ENCODE assay signal across 22 cellular contexts in genomic region chr10:123143825-123144168, GRCh38. TPM values are rescaled to one million over a fixed set of nuclear protein-coding genes. Genes with fewer than 3 reads are reported as not detected.
DNase-seq lines count a peak whose midpoint lies in the region; ATAC-seq, FAIRE-seq and TF ChIP-seq lines count a peak whose summit lies in the region.
"Had no signal": no experiment of that assay in that cellular context is flagged by ENCODE, and none has a peak within 500 bp of the region (broad histone marks: within the 10 kb centered on the region; RNA-seq: fewer than 3 reads in every experiment).

No MANE protein-coding gene starts in this region.

- peaks cover 87% of the 10 kb centered on the region for H3K27me3 Mint-ChIP-seq in activated CD4-positive, alpha-beta T cell treated with anti-CD3 and anti-CD28 coated beads, Interleukin-2, amount 10 ng/mL, durations not matched to agents 7 days and 5 days
- H3K27me3 Mint-ChIP-seq in GM23338 (ENCODE audit: insufficient read depth, low read depth, poor library complexity) (peaks cover 92% of the 10 kb centered on the region), astrocyte (ENCODE audit: low read depth, unreplicated experiment) (peaks cover 77% of the 10 kb centered on the region)

- no peaks in the 10 kb centered on the region for H3K9me2 ChIP-seq in GM23338 (ENCODE audit: insufficient read depth)

- no peak for DNase-seq in activated CD4-positive, alpha-beta T cell treated with anti-CD3 and anti-CD28 coated beads, Interleukin-2, amount 10 ng/mL, durations not matched to agents 7 days and 5 days
- DNase-seq in activated CD4-positive, alpha-beta T cell treated with anti-CD3 and anti-CD28 coated beads, Interleukin-2, amount 50 U/mL, for 4 hours, result no peak
- no peak for DNase-seq in GM23338 (ENCODE audit: low spot score)
- DNase-seq in astrocyte (ENCODE audit: low read depth), result no peak
- peak in 1 of 2 donors; percentile 51 for DNase-seq in stimulated activated effector memory CD8-positive, alpha-beta T cell treated with anti-CD3 and anti-CD28 coated beads, Interleukin-12 subunit alpha, Interleukin-12 subunit beta, amount 100 ng/mL, for 72 hours (ENCODE audit: low spot score in 2 of 2)
- no peak for DNase-seq in cerebellar nuclear complex (lab: John Stamatoyannopoulos, UW)
- DNase-seq: BE2C, DMS79 treated with DMSO at 0.1 percent for 48 hours, NCI-H1417, NCI-H1930, NCI-H226, NCI-H524, NCI-H82, PC-3, RPMI8226, SIG-M5 had no signal

- peak overlapping the region; percentile 36 for H3K4me3 Mint-ChIP-seq in activated CD4-positive, alpha-beta T cell treated with anti-CD3 and anti-CD28 coated beads, Interleukin-2, amount 10 ng/mL, durations not matched to agents 7 days and 5 days
- H3K4me3 Mint-ChIP-seq in GM23338 (peak overlapping the region; percentile 61), astrocyte (ENCODE audit: unreplicated experiment) (no peak overlapping the region)
- H3K4me3 Mint-ChIP-seq in stimulated activated effector memory CD8-positive, alpha-beta T cell treated with anti-CD3 and anti-CD28 coated beads, Interleukin-12 subunit alpha, Interleukin-12 subunit beta, amount 100 ng/mL, for 72 hours, result peak overlapping the region; percentile 46

- peak overlapping the region; percentile 82 for H3K4me2 ChIP-seq in GM23338
- no peak overlapping the region for H3K4me2 ChIP-seq in astrocyte (ENCODE audit: low read length)

- H2AFZ ChIP-seq in GM23338 (no peak overlapping the region), astrocyte (ENCODE audit: low read depth, low read length) (no peak overlapping the region)

- H3K36me3 ChIP-seq in GM23338 (ENCODE audit: insufficient read depth) (no peaks in the 10 kb centered on the region), astrocyte (ENCODE audit: insufficient read depth, low read length) (no peaks in the 10 kb centered on the region)
- H3K36me3 ChIP-seq: BE2C had no signal

- peaks cover 4% of the 10 kb centered on the region for H3K9me3 ChIP-seq in astrocyte (ENCODE audit: insufficient read depth, low read depth, low read length)
- H3K9me3 ChIP-seq: BE2C, HAP-1 had no signal

- peak overlapping the region; percentile 46 for H3K27ac Mint-ChIP-seq in activated CD4-positive, alpha-beta T cell treated with anti-CD3 and anti-CD28 coated beads, Interleukin-2, amount 10 ng/mL, durations not matched to agents 7 days and 5 days
- H3K27ac Mint-ChIP-seq in GM23338 (no peak overlapping the region), astrocyte (ENCODE audit: unreplicated experiment) (peak overlapping the region; percentile 75)
- H3K27ac Mint-ChIP-seq in stimulated activated effector memory CD8-positive, alpha-beta T cell treated with anti-CD3 and anti-CD28 coated beads, Interleukin-12 subunit alpha, Interleukin-12 subunit beta, amount 100 ng/mL, for 72 hours, result no peak overlapping the region

- H4K20me1 ChIP-seq in GM23338 (replicated peaks; ENCODE audit: insufficient read depth) (peaks cover 17% of the 10 kb centered on the region; the same call in 1 of the 2 replicates), astrocyte (ENCODE audit: insufficient read depth, low read length) (peaks cover 35% of the 10 kb centered on the region)

- peaks cover 37% of the 10 kb centered on the region for H3K4me1 Mint-ChIP-seq in activated CD4-positive, alpha-beta T cell treated with anti-CD3 and anti-CD28 coated beads, Interleukin-2, amount 10 ng/mL, durations not matched to agents 7 days and 5 days
- H3K4me1 Mint-ChIP-seq in GM23338, result peaks cover 69% of the 10 kb centered on the region
- H3K4me1 Mint-ChIP-seq in astrocyte (ENCODE audit: low read depth, unreplicated experiment), result peaks cover 2% of the 10 kb centered on the region
- peaks cover 72% of the 10 kb centered on the region for H3K4me1 Mint-ChIP-seq in stimulated activated effector memory CD8-positive, alpha-beta T cell treated with anti-CD3 and anti-CD28 coated beads, Interleukin-12 subunit alpha, Interleukin-12 subunit beta, amount 100 ng/mL, for 72 hours

- TF ChIP-seq CTCF in GM23338 (conservative IDR thresholded peaks at IDR 0.05; ENCODE audit: low read depth in 2 of 2), result no peak
- TF ChIP-seq CTCF in astrocyte (IDR thresholded peaks at IDR 0.05; ENCODE audit: insufficient read depth, low read depth, low read length), result no peak

- POLR2A ChIA-PET in activated CD4-positive, alpha-beta T cell treated with anti-CD3 and anti-CD28 coated beads, Interleukin-2, amount 10 ng/mL, durations not matched to agents 7 days and 5 days (lab: Charles Lee), result no interaction called here

- no peak for FAIRE-seq in astrocyte (lab: Jason Lieb, UNC)

- peaks cover 100% of the 10 kb centered on the region for H3K27me3 ChIP-seq in GM23338 (ENCODE audit: insufficient read depth)
- H3K27me3 ChIP-seq in astrocyte (ENCODE audit: insufficient read depth, low read length), result peaks cover 96% of the 10 kb centered on the region

- H3K4me3 ChIP-seq in GM23338 (peak overlapping the region; percentile 48), astrocyte (ENCODE audit: insufficient read depth, low read depth, low read length) (no peak overlapping the region)
- H3K4me3 ChIP-seq: HAP-1 had no signal

- ATAC-seq in GM23338 (no peak), GM19351 (IDR thresholded peaks at IDR 0.05; ENCODE audit: unreplicated experiment) (no peak)
- no peak for ATAC-seq in stimulated activated effector memory CD8-positive, alpha-beta T cell treated with anti-CD3 and anti-CD28 coated beads, Interleukin-12 subunit alpha, Interleukin-12 subunit beta, amount 100 ng/mL, for 72 hours
- ATAC-seq: PC-3 had no signal

- H3K36me3 Mint-ChIP-seq in activated CD4-positive, alpha-beta T cell treated with anti-CD3 and anti-CD28 coated beads, Interleukin-2, amount 10 ng/mL, durations not matched to agents 7 days and 5 days (ENCODE audit: low read depth), result peaks cover 4% of the 10 kb centered on the region
- H3K36me3 Mint-ChIP-seq in GM23338 (ENCODE audit: low read depth) (peaks cover under 1% of the 10 kb centered on the region; the same call in 1 of the 3 replicates), astrocyte (ENCODE audit: low read depth, unreplicated experiment) (peaks cover 2% of the 10 kb centered on the region)
- peaks cover 2% of the 10 kb centered on the region for H3K36me3 Mint-ChIP-seq in stimulated activated effector memory CD8-positive, alpha-beta T cell treated with anti-CD3 and anti-CD28 coated beads, Interleukin-12 subunit alpha, Interleukin-12 subunit beta, amount 100 ng/mL, for 72 hours

- H3K27ac ChIP-seq in GM23338 (ENCODE audit: low read depth) (no peak overlapping the region), astrocyte (ENCODE audit: low read depth, low read length) (no peak overlapping the region)
- H3K27ac ChIP-seq: HL-60 had no signal

- no peak overlapping the region for H3K9ac ChIP-seq in astrocyte (ENCODE audit: low read length)

- H3K79me2 ChIP-seq in GM23338 (replicated peaks; ENCODE audit: insufficient read depth), result no peaks in the 10 kb centered on the region
- H3K79me2 ChIP-seq in astrocyte (ENCODE audit: insufficient read depth, low read length), result no peaks in the 10 kb centered on the region

- H3K4me1 ChIP-seq in GM23338 (ENCODE audit: insufficient read depth), result peaks cover 72% of the 10 kb centered on the region
- no peaks in the 10 kb centered on the region for H3K4me1 ChIP-seq in astrocyte (ENCODE audit: insufficient read depth, low read length)

- H3K9me3 Mint-ChIP-seq in activated CD4-positive, alpha-beta T cell treated with anti-CD3 and anti-CD28 coated beads, Interleukin-2, amount 10 ng/mL, durations not matched to agents 7 days and 5 days, result no peaks in the 10 kb centered on the region
- H3K9me3 Mint-ChIP-seq in GM23338 (peaks cover 4% of the 10 kb centered on the region; the same call in 2 of the 3 replicates), astrocyte (ENCODE audit: unreplicated experiment) (peaks cover 22% of the 10 kb centered on the region)
- no peaks in the 10 kb centered on the region for H3K9me3 Mint-ChIP-seq in stimulated activated effector memory CD8-positive, alpha-beta T cell treated with anti-CD3 and anti-CD28 coated beads, Interleukin-12 subunit alpha, Interleukin-12 subunit beta, amount 100 ng/mL, for 72 hours

- CTCF ChIA-PET in activated CD4-positive, alpha-beta T cell treated with anti-CD3 and anti-CD28 coated beads, Interleukin-2, amount 10 ng/mL, durations not matched to agents 7 days and 5 days (lab: Charles Lee), result no interaction called here

- H3F3A ChIP-seq in GM23338 (replicated peaks; ENCODE audit: low read depth), result peaks cover 42% of the 10 kb centered on the region

TF ChIP-seq in GM23338, 12 proteins besides CTCF, POLR2A, EP300 and RAD21:
- TF ChIP-seq EZH2 (IDR thresholded peaks at IDR 0.05; ENCODE audit: low read depth, unreplicated experiment) (peak; percentile 7), ZNF114 (CRISPR knock-in tag; IDR thresholded peaks at IDR 0.05) (no peak)

RNA-seq across cellular contexts. Expression of gene HMX2, which starts 4.1 kb away (rescaled TPM):
- total RNA-seq in activated CD4-positive, alpha-beta T cell treated with anti-CD3 and anti-CD28 coated beads, Interleukin-2, amount 10 ng/mL, durations not matched to agents 7 days and 5 days, result not detected
- 0.97 and 2.6 TPM in 2 replicates for total RNA-seq in GM23338 (2014; rRNA removed; shearing (Covaris generic))
- 3.1 and 3.4 TPM in 2 replicates for polyA plus RNA-seq in GM23338 (2016; fragmentation: Nextera tagmentation; extraction: Ambion mirVana)
- total RNA-seq in astrocyte, result not detected in 2 replicates
- total RNA-seq: A172, PC-3 had no signal

RNA-seq across cellular contexts. Expression of gene HMX3, which starts 8.0 kb away (rescaled TPM):
- total RNA-seq in activated CD4-positive, alpha-beta T cell treated with anti-CD3 and anti-CD28 coated beads, Interleukin-2, amount 10 ng/mL, durations not matched to agents 7 days and 5 days, result not detected
- total RNA-seq in GM23338 (2014; rRNA removed; shearing (Covaris generic)), result 0.23 and 0.35 TPM in 2 replicates
- not detected in 2 replicates for polyA plus RNA-seq in GM23338 (2016; fragmentation: Nextera tagmentation; extraction: Ambion mirVana)
- not detected in 2 replicates for total RNA-seq in astrocyte
- total RNA-seq: A172, HT1080, M059J had no signal

RNA-seq across cellular contexts. Expression of gene BUB3, which starts 10.4 kb away (rescaled TPM):
- total RNA-seq in activated CD4-positive, alpha-beta T cell treated with anti-CD3 and anti-CD28 coated beads, Interleukin-2, amount 10 ng/mL, durations not matched to agents 7 days and 5 days, result 100 to 1,000 TPM; 224 to 255 TPM
- 272 and 361 TPM in 2 replicates for total RNA-seq in GM23338 (2014; rRNA removed; shearing (Covaris generic))
- 197 and 243 TPM in 2 replicates for polyA plus RNA-seq in GM23338 (2016; fragmentation: Nextera tagmentation; extraction: Ambion mirVana)
- 79.7 and 81.7 TPM in 2 replicates for total RNA-seq in astrocyte

Comparison
In these comparisons a context has a peak if more than half of its experiments do, and no peak if none do; other contexts are left out.
1. H3K27ac Mint-ChIP-seq: peak in activated CD4-positive, alpha-beta T cell treated with anti-CD3 and anti-CD28 coated beads, Interleukin-2, amount 10 ng/mL, durations not matched to agents 7 days and 5 days (single experiment) and astrocyte (single experiment); none in GM23338 (single experiment) and stimulated activated effector memory CD8-positive, alpha-beta T cell treated with anti-CD3 and anti-CD28 coated beads, Interleukin-12 subunit alpha, Interleukin-12 subunit beta, amount 100 ng/mL, for 72 hours (single experiment).